In genomic region chr16:5031601-5032000, GRCh38 we compare ENCODE assay signal across 25 cellular contexts. TPM values are rescaled to one million over a fixed set of nuclear protein-coding genes. Genes with fewer than 3 reads are reported as not detected.
DNase-seq lines count a peak whose midpoint lies in the region; ATAC-seq and TF ChIP-seq lines count a peak whose summit lies in the region.
"Had no signal": no experiment of that assay in that cellular context is flagged by ENCODE, and none has a peak within 500 bp of the region (broad histone marks: within the 10 kb centered on the region; RNA-seq: fewer than 3 reads in every experiment).

No MANE protein-coding gene starts in this region.

- no peaks in the 10 kb centered on the region for H3F3A ChIP-seq in PC-3 (ENCODE audit: low read length, unreplicated experiment)

- no peaks in the 10 kb centered on the region for H4K20me1 ChIP-seq in PC-3 (ENCODE audit: low read length)

- H3K27ac ChIP-seq in lower lobe of right lung = no peak overlapping the region
- no peak overlapping the region for H3K27ac ChIP-seq in spleen
- H3K27ac ChIP-seq in PC-3 (ENCODE audit: low read length) = no peak overlapping the region
- H3K27ac ChIP-seq: C4-2B, foreskin keratinocyte, parathyroid adenoma, right lobe of liver had no signal

- H3K27ac Mint-ChIP-seq in activated naive CD4-positive, alpha-beta T cell treated with anti-CD3 and anti-CD28 coated beads, Interleukin-2, amount 10 ng/mL, durations not matched to agents 7 days and 5 days = no peak overlapping the region
- H3K27ac Mint-ChIP-seq in T-cell = no peak overlapping the region

- POLR2A ChIA-PET in T-cell (lab: Charles Lee) = no interaction called here
- POLR2A ChIA-PET in PC-3 (lab: Charles Lee; ENCODE audit: unreplicated experiment) = no interaction called here

- H3K9me3 ChIP-seq in lower lobe of right lung (no peaks in the 10 kb centered on the region), spleen (no peaks in the 10 kb centered on the region), PC-3 (ENCODE audit: low read length) (no peaks in the 10 kb centered on the region)
- H3K9me3 ChIP-seq: right lobe of liver had no signal

- intact Hi-C loops in lower lobe of right lung (cut with DNase I) = no loop called here
- intact Hi-C loops in spleen (cut with DNase I; ENCODE audit: low total_unique reads) = no loop called here
- intact Hi-C loops in PC-3 (cut with micrococcal nuclease) = no loop called here

- H3K4me3 Mint-ChIP-seq in activated naive CD4-positive, alpha-beta T cell treated with anti-CD3 and anti-CD28 coated beads, Interleukin-2, amount 10 ng/mL, durations not matched to agents 7 days and 5 days = peak overlapping the region; percentile 64
- peak overlapping the region; percentile 51 to 77 (median 57) for H3K4me3 Mint-ChIP-seq in T-cell

- no peak for DNase-seq in activated naive CD4-positive, alpha-beta T cell treated with anti-CD3 and anti-CD28 coated beads, Interleukin-2, amount 10 ng/mL, durations not matched to agents 7 days and 5 days
- DNase-seq in activated naive CD4-positive, alpha-beta T cell treated with anti-CD3 and anti-CD28 coated beads, Interleukin-2, amount 50 U/mL, for 16 hours = no peak
- no peak for DNase-seq in T-cell
- DNase-seq in lower lobe of right lung = peak; percentile 27
- DNase-seq in spleen = peak; percentile 37
- DNase-seq in PC-3 = no peak
- DNase-seq: activated CD4-positive, alpha-beta T cell treated with anti-CD3 and anti-CD28 coated beads for 1 hour; activated naive CD4-positive, alpha-beta T cell treated with Interleukin-2 at 50 U/mL for 16 hours; cerebellar nuclear complex; DMS153; effector CD4-positive, alpha-beta T cell; erythroblast; foreskin keratinocyte; NCI-H1092 treated with DMSO at 0.1 percent for 48 hours; NCI-H2029; NCI-H226; NCI-H82; SW 1271 had no signal

- H3K4me2 ChIP-seq in PC-3 (ENCODE audit: low read length) = no peak overlapping the region

- TF ChIP-seq CTCF in lower lobe of right lung (IDR thresholded peaks at IDR 0.05) (no peak), spleen (IDR thresholded peaks at IDR 0.05 in 8 of 11, conservative IDR thresholded peaks at IDR 0.05 in 3 of 11) (no peak), PC-3 (conservative IDR thresholded peaks at IDR 0.05; ENCODE audit: low read depth, low read length) (no peak)

- H3K79me2 ChIP-seq in PC-3 (ENCODE audit: low read length) = no peaks in the 10 kb centered on the region
- H3K79me2 ChIP-seq: parathyroid adenoma had no signal

- H3K4me3 ChIP-seq in lower lobe of right lung = no peak overlapping the region
- H3K4me3 ChIP-seq in spleen = no peak overlapping the region
- no peak overlapping the region for H3K4me3 ChIP-seq in PC-3 (ENCODE audit: low read length)
- H3K4me3 ChIP-seq: lung, right lobe of liver had no signal

- no peak overlapping the region for H3K9ac ChIP-seq in PC-3 (ENCODE audit: low read length)
- H3K9ac ChIP-seq: parathyroid adenoma had no signal

- ATAC-seq in T-cell (replicated peaks in 1 of 4) (no peak), lower lobe of right lung (no peak), GM19452 (IDR thresholded peaks at IDR 0.05; ENCODE audit: unreplicated experiment) (no peak), HG02852 (IDR thresholded peaks at IDR 0.05; ENCODE audit: unreplicated experiment) (no peak), PC-3 (no peak)
- ATAC-seq: foreskin keratinocyte, right lobe of liver, Right ventricle myocardium inferior had no signal

- BruUV-seq in PC-3 (replicated peaks; lab: Mats Ljungman, UMichigan) = no TSS peak

- H2AFZ ChIP-seq in PC-3 (ENCODE audit: low read length) = no peak overlapping the region
- H2AFZ ChIP-seq: parathyroid adenoma had no signal

- no peaks in the 10 kb centered on the region for H3K9me2 ChIP-seq in PC-3 (replicated peaks; ENCODE audit: low read length)

- no peaks in the 10 kb centered on the region for H3K9me3 Mint-ChIP-seq in activated naive CD4-positive, alpha-beta T cell treated with anti-CD3 and anti-CD28 coated beads, Interleukin-2, amount 10 ng/mL, durations not matched to agents 7 days and 5 days
- no peaks in the 10 kb centered on the region for H3K9me3 Mint-ChIP-seq in T-cell

- H3K4me1 ChIP-seq in lower lobe of right lung (peaks cover 16% of the 10 kb centered on the region), spleen (peaks cover 4 to 29% (median 25%) of the 10 kb centered on the region in 6 donors), PC-3 (ENCODE audit: insufficient read depth, low read length) (peaks cover 7% of the 10 kb centered on the region)
- H3K4me1 ChIP-seq: foreskin keratinocyte had no signal

- WGBS in spleen, 5 donors = 89 to 95% (median 91%) methylated on average over 7 of the region's 7 CpGs

- no peak for TF ChIP-seq POLR2A in spleen (IDR thresholded peaks at IDR 0.05)

- H3K27me3 ChIP-seq in lower lobe of right lung (ENCODE audit: low read depth) (no peaks in the 10 kb centered on the region), spleen (replicated peaks in 1 of 7) (no peaks in the 10 kb centered on the region), PC-3 (ENCODE audit: low read length) (no peaks in the 10 kb centered on the region)
- H3K27me3 ChIP-seq: foreskin keratinocyte, right lobe of liver had no signal

- CTCF ChIA-PET in activated naive CD4-positive, alpha-beta T cell treated with anti-CD3 and anti-CD28 coated beads, Interleukin-2, amount 10 ng/mL, durations not matched to agents 7 days and 5 days (lab: Charles Lee) = interaction anchor here (0.9 kb wide), 1 partner anchor 26 kb away, joined by 3 read pairs; no protein-coding TSS in a partner anchor
- CTCF ChIA-PET in T-cell (lab: Charles Lee) (no interaction called here), PC-3 (lab: Charles Lee) (no interaction called here)

- H3K27me3 Mint-ChIP-seq in activated naive CD4-positive, alpha-beta T cell treated with anti-CD3 and anti-CD28 coated beads, Interleukin-2, amount 10 ng/mL, durations not matched to agents 7 days and 5 days = no peaks in the 10 kb centered on the region
- no peaks in the 10 kb centered on the region for H3K27me3 Mint-ChIP-seq in T-cell

- no peaks in the 10 kb centered on the region for H3K36me3 Mint-ChIP-seq in activated naive CD4-positive, alpha-beta T cell treated with anti-CD3 and anti-CD28 coated beads, Interleukin-2, amount 10 ng/mL, durations not matched to agents 7 days and 5 days
- peaks cover 21% of the 10 kb centered on the region for H3K36me3 Mint-ChIP-seq in T-cell

- H3K4me1 Mint-ChIP-seq in activated naive CD4-positive, alpha-beta T cell treated with anti-CD3 and anti-CD28 coated beads, Interleukin-2, amount 10 ng/mL, durations not matched to agents 7 days and 5 days = peaks cover 21% of the 10 kb centered on the region
- peaks cover 16 to 23% (median 18%) of the 10 kb centered on the region in 3 donors for H3K4me1 Mint-ChIP-seq in T-cell

- peaks cover 24% of the 10 kb centered on the region for H3K36me3 ChIP-seq in lower lobe of right lung
- peaks cover 0 to 51% (median 21%) of the 10 kb centered on the region in 6 donors for H3K36me3 ChIP-seq in spleen
- no peaks in the 10 kb centered on the region for H3K36me3 ChIP-seq in PC-3 (ENCODE audit: low read depth, low read length)
- H3K36me3 ChIP-seq: right lobe of liver had no signal

RNA-seq across cellular contexts. Expression of gene NAGPA, which starts 2.1 kb away (rescaled TPM):
- total RNA-seq in T-cell (10 to 100 TPM; 26.2 to 33.6 (median 29.7) TPM), lower lobe of right lung (24.1 TPM), spleen (10 to 100 TPM; 16.2 to 41.8 (median 25.4) TPM), PC-3 (2014; rRNA removed) (26.2 and 42.9 TPM in 2 replicates)
- polyA plus RNA-seq in spleen = 10 to 100 TPM; 11.8 to 17.7 (median 14.8) TPM

RNA-seq across cellular contexts. Expression of gene C16orf89, which starts 34.2 kb away (rescaled TPM):
- under 1 TPM in 2 of 5 donors, not detected in 3; 0.62 to 0.79 TPM for total RNA-seq in T-cell
- 198 TPM for total RNA-seq in lower lobe of right lung
- 1 to 10 TPM in 4 of 7 donors, under 1 TPM in 2, not detected in 1; 0.34 to 2.5 (median 1.5) TPM for total RNA-seq in spleen
- 1 to 10 TPM; 1.7 to 5.7 (median 4.0) TPM for polyA plus RNA-seq in spleen
- not detected in 2 replicates for total RNA-seq in PC-3 (2014; rRNA removed)
- total RNA-seq: foreskin keratinocyte, right lobe of liver had no signal
- polyA plus RNA-seq: foreskin keratinocyte had no signal

RNA-seq across cellular contexts. Expression of gene ALG1, which starts 40.0 kb away (rescaled TPM):
- total RNA-seq in T-cell (10 to 100 TPM; 12.0 to 29.2 (median 25.7) TPM), lower lobe of right lung (17.8 TPM), spleen (10 to 100 TPM; 18.4 to 46.2 (median 24.8) TPM), PC-3 (2014; rRNA removed) (22.9 and 29.7 TPM in 2 replicates)
- polyA plus RNA-seq in spleen = 10 to 100 TPM; 13.0 to 18.6 (median 17.0) TPM

Comparison
In these comparisons a context has a peak if more than half of its experiments do, and no peak if none do; other contexts are left out.
1. DNase-seq: peak in lower lobe of right lung (single experiment) and spleen (single experiment); none in activated naive CD4-positive, alpha-beta T cell treated with anti-CD3 and anti-CD28 coated beads, Interleukin-2, amount 10 ng/mL, durations not matched to agents 7 days and 5 days (single experiment), activated naive CD4-positive, alpha-beta T cell treated with anti-CD3 and anti-CD28 coated beads, Interleukin-2, amount 50 U/mL, for 16 hours (single experiment), T-cell (0 of 34) and PC-3 (single experiment).
2. RNA of gene C16orf89, which starts 34.2 kb away (total RNA-seq): 198 TPM in lower lobe of right lung (single experiment); 0.34 to 2.5 TPM in spleen, 0.62 to 0.79 TPM in T-cell and not detected in PC-3; every median in the first group is over 10 times any median in the second.